ENCODE assay signal across 22 cellular contexts in the genomic region with DNA sequence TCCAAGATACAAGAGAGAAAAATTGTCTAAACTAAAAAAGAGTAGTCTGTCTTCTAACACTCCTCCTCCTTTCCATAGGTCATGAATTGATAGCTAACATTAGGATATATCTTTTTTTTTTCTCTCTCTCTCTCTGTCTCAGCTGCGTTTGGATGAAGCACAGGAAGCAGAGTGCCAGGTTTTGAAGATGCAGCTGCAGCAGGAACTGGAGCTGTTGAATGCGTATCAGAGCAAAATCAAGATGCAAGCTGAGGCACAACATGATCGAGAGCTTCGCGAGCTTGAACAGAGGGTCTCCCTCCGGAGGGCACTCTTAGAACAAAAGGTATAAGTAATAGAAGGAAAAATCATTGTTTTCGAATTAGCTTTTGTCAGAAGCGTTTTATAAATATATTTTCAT. TPM values are rescaled to one million over a fixed set of nuclear protein-coding genes. Genes with fewer than 3 reads are reported as not detected.
DNase-seq lines count a peak whose midpoint lies in the region; ATAC-seq and TF ChIP-seq lines count a peak whose summit lies in the region.
"Had no signal": no experiment of that assay in that cellular context is flagged by ENCODE, and none has a peak within 500 bp of the region (broad histone marks: within the 10 kb centered on the region; RNA-seq: fewer than 3 reads in every experiment).

No MANE protein-coding gene starts in this region.

- no peaks in the 10 kb centered on the region for H3K4me1 ChIP-seq in colonic mucosa
- H3K4me1 ChIP-seq: A549, BE2C had no signal

- no peak overlapping the region for H3K4me3 ChIP-seq in colonic mucosa
- H3K4me3 ChIP-seq: A549, SJCRH30 had no signal

- no peaks in the 10 kb centered on the region for H3K27me3 ChIP-seq in colonic mucosa
- H3K27me3 ChIP-seq: BE2C, SJCRH30 had no signal

- DNase-seq in T-helper 17 cell (no peak), midbrain (lab: John Stamatoyannopoulos, UW) (peak; percentile 12), substantia nigra (lab: John Stamatoyannopoulos, UW) (peak in 7 of 49 donors; percentile 3 to 34 (median 7)), colonic mucosa (no peak), HuH-7 (ENCODE audit: low spot score) (no peak)
- DNase-seq in activated CD4-positive, CD25-positive, alpha-beta regulatory T cell (lab: John Stamatoyannopoulos, UW), result no peak
- DNase-seq: BE2C, EL, GF-D8, KBM-7, MM.1S, NCI-H1048, NCI-H1417 treated with DMSO at 0.1 percent for 48 hours, NCI-H187, NCI-H446, NCI-H526, OCI-M1, SJCRH30 had no signal

- H3K9me3 ChIP-seq in T-helper 17 cell (ENCODE audit: control insufficient read depth, low read length, poor library complexity, severe bottlenecking) (no peaks in the 10 kb centered on the region), colonic mucosa (no peaks in the 10 kb centered on the region)
- H3K9me3 ChIP-seq: A549, BE2C, SJCRH30 had no signal

- ATAC-seq in T-helper 17 cell, result no peak
- ATAC-seq: HepG2 had no signal

- H3K36me3 ChIP-seq in colonic mucosa, result no peaks in the 10 kb centered on the region
- H3K36me3 ChIP-seq: BE2C had no signal

- H3K27me3 Mint-ChIP-seq in T-helper 17 cell, result no peaks in the 10 kb centered on the region

- peaks cover 7% of the 10 kb centered on the region for H3K36me3 Mint-ChIP-seq in T-helper 17 cell (ENCODE audit: low read depth)

- H3K27ac ChIP-seq in cingulate gyrus (ENCODE audit: low read depth, low read length), result peak overlapping the region; percentile 41
- peak overlapping the region; percentile 59 for H3K27ac ChIP-seq in substantia nigra (ENCODE audit: low read depth, low read length, poor library complexity, severe bottlenecking)
- no peak overlapping the region for H3K27ac ChIP-seq in colonic mucosa
- H3K27ac ChIP-seq: A549, HL-60, SJCRH30 had no signal

- no peak for TF ChIP-seq CTCF in colonic mucosa (IDR thresholded peaks at IDR 0.05)

- no peak overlapping the region for H3K9ac ChIP-seq in colonic mucosa (ENCODE audit: low read depth in 2 of 2, low read length in 2 of 2)

- peak overlapping the region; percentile 9 for H3K27ac Mint-ChIP-seq in T-helper 17 cell

- intact Hi-C loops in colonic mucosa (cut with DNase I), result no loop called here

- no peak overlapping the region for H3K4me3 Mint-ChIP-seq in T-helper 17 cell

- no peaks in the 10 kb centered on the region for H3K4me1 Mint-ChIP-seq in T-helper 17 cell

RNA-seq across cellular contexts. Expression of gene ABHD15, which starts 32.9 kb away (rescaled TPM):
- total RNA-seq in T-helper 17 cell (10 to 100 TPM; 14.2 to 15.6 TPM), colonic mucosa (10 to 100 TPM; 17.2 to 20.7 TPM)

RNA-seq across cellular contexts. Expression of gene TP53I13, which starts 34.5 kb away (rescaled TPM):
- total RNA-seq in T-helper 17 cell (10 to 100 TPM; 92.2 to 98.6 TPM), colonic mucosa (10 to 100 TPM; 41.2 to 91.2 TPM)

RNA-seq across cellular contexts. Expression of gene GIT1, which starts 55.5 kb away (rescaled TPM):
- 10 to 100 TPM; 45.4 to 48.3 TPM for total RNA-seq in T-helper 17 cell
- total RNA-seq in colonic mucosa, result 10 to 100 TPM; 32.8 to 54.9 TPM

RNA-seq across cellular contexts. Expression of gene ANKRD13B, which starts 59.0 kb away (rescaled TPM):
- total RNA-seq in T-helper 17 cell (1 to 10 TPM; 5.9 to 7.9 TPM), colonic mucosa (10 to 100 TPM in 1 of 2 donors, 1 to 10 TPM in 1; 3.1 to 10.2 TPM)
